Comparison of ENCODE assay signal across 9 cellular contexts in the genomic region with DNA sequence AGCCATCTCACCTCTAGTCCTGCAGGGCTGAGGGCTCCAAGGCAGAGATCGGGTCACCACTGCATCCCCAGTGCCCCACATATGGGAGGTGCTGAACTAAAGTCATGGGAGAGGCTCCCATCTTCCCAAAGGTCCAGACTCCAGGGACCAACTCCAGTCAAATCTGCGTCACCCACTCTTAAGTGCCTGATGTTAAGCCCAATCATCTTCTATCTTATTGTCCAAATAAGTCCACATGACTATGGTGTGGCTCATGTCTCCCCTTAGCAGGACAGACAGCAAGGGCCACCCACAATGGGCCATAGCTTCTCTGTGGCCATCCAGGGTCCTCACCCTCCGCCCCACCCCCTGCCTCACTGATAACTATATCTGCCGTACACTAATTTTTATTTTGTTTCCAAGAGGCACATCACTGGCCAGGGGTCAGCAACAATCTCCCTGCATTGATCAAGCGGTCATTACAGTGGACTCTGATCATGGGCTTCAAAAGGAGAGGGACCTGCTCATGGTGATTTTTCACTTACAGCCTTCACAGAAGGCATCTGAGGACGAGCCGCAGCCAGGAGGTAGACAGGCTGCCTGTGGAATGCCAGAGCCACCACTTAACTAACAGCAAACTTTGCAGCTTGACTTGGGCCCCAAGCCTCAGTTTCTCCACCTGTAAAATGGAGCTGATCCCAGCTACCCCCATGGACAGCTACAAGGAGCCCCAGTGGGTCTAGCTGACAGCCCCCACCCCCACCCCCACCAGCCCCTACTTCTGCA. TPM values are rescaled to one million over a fixed set of nuclear protein-coding genes. Genes with fewer than 3 reads are reported as not detected.
DNase-seq lines count a peak whose midpoint lies in the region; ATAC-seq, FAIRE-seq and TF ChIP-seq lines count a peak whose summit lies in the region.
"Had no signal": no experiment of that assay in that cellular context is flagged by ENCODE, and none has a peak within 500 bp of the region (broad histone marks: within the 10 kb centered on the region; RNA-seq: fewer than 3 reads in every experiment).

No MANE protein-coding gene starts in this region.

- 79% methylated on average over 7 of the region's 7 CpGs for WGBS in GM12878 (ENCODE audit: insufficient coverage, insufficient replicate concordance, low lambda C conversion rate, missing lambda C conversion rate)
- WGBS in mesenchymal stem cell, result 57% methylated on average over 7 of the region's 7 CpGs
- WGBS in tibial nerve, 2 donors, result 59 to 78% methylated on average over 7 of the region's 7 CpGs

- H3K79me1 ChIP-seq in mesenchymal stem cell (replicated peaks; ENCODE audit: low read length, poor library complexity, severe bottlenecking), result no peaks in the 10 kb centered on the region

- TF ChIP-seq POLR2A in GM12878 (IDR thresholded peaks at IDR 0.05; ENCODE audit: low read depth, low read length), result 0 out of 2 replicates have a peak, but pooled peaks have one; percentile 20
- TF ChIP-seq POLR2A in tibial nerve (IDR thresholded peaks at IDR 0.05), result no peak
- TF ChIP-seq POLR2A in H54 (IDR thresholded peaks at IDR 0.05; ENCODE audit: low read depth, low read length), result no peak

- H3K9ac ChIP-seq in GM12878 (ENCODE audit: control insufficient read depth, insufficient read depth, low read length), result no peak overlapping the region
- H3K9ac ChIP-seq in mesenchymal stem cell (ENCODE audit: low read length), result peak overlapping the region; percentile 26

- H2BK15ac ChIP-seq in mesenchymal stem cell (ENCODE audit: low read depth, poor library complexity, severe bottlenecking), result no peak overlapping the region

- peak overlapping the region; percentile 37 for H4K91ac ChIP-seq in mesenchymal stem cell (ENCODE audit: low read length)

- H4K20me1 ChIP-seq in GM12878 (ENCODE audit: control insufficient read depth, insufficient read depth), result peaks cover 16% of the 10 kb centered on the region

- no peak for ATAC-seq in activated CD8-positive, alpha-beta memory T cell treated with anti-CD3 and anti-CD28 coated beads, Interleukin-2, amount 10 ng/mL, durations not matched to agents 7 days and 5 days
- ATAC-seq in GM12878 (no peak), HG03439 (IDR thresholded peaks at IDR 0.05; ENCODE audit: unreplicated experiment) (no peak)

- H3K4ac ChIP-seq in mesenchymal stem cell (ENCODE audit: low read depth in 1 of 2, low read length in 2 of 2), result peak overlapping the region; percentile 37

- CTCF ChIA-PET in activated CD8-positive, alpha-beta memory T cell treated with anti-CD3 and anti-CD28 coated beads, Interleukin-2, amount 10 ng/mL, durations not matched to agents 7 days and 5 days (lab: Charles Lee), result interaction anchor here (0.5 to 2.9 kb wide), 18 partner anchors 11 to 287 kb away, joined by 3 to 47 read pairs (median 6); a partner anchor contains a TSS
- CTCF ChIA-PET in GM12878 (lab: Yijun Ruan, JAX), result interaction anchor here (0.6 to 2.5 kb wide), 9 partner anchors 13 to 106 kb away, joined by 3 to 10 read pairs (median 4); no protein-coding TSS in a partner anchor

- H3K23ac ChIP-seq in mesenchymal stem cell (ENCODE audit: low read length in 2 of 2), result no peak overlapping the region

- no peak for TF ChIP-seq RAD21 in GM12878 (IDR thresholded peaks at IDR 0.05; ENCODE audit: insufficient read depth, low read depth, low read length)

- H3K27me3 ChIP-seq in GM12878 (replicated peaks in 1 of 2; ENCODE audit: control insufficient read depth in 2 of 2, insufficient read depth in 2 of 2, low read length in 1 of 2), result no peaks in the 10 kb centered on the region
- H3K27me3 ChIP-seq in mesenchymal stem cell (ENCODE audit: control insufficient read depth in 1 of 2, insufficient read depth in 1 of 2, low read length in 2 of 2), result no peaks in the 10 kb centered on the region
- no peaks in the 10 kb centered on the region for H3K27me3 ChIP-seq in tibial nerve

- peak overlapping the region; percentile 45 for H3K4me3 Mint-ChIP-seq in activated CD8-positive, alpha-beta memory T cell treated with anti-CD3 and anti-CD28 coated beads, Interleukin-2, amount 10 ng/mL, durations not matched to agents 7 days and 5 days

- H3K4me3 ChIP-seq in GM12878, result no peak overlapping the region
- H3K4me3 ChIP-seq in mesenchymal stem cell (ENCODE audit: insufficient read depth in 1 of 2, low read depth in 1 of 2, low read length in 2 of 2), result no peak overlapping the region
- H3K4me3 ChIP-seq in tibial nerve, result no peak overlapping the region

- TF ChIP-seq EP300 in GM12878 (IDR thresholded peaks at IDR 0.05; ENCODE audit: borderline replicate concordance in 1 of 2, control insufficient read depth in 1 of 2, low read depth in 2 of 2, low read length in 2 of 2) (no peak), tibial nerve (IDR thresholded peaks at IDR 0.05) (no peak)

- H2AK5ac ChIP-seq in mesenchymal stem cell (ENCODE audit: low read length, severe bottlenecking), result peak overlapping the region; percentile 52

- H2BK120ac ChIP-seq in mesenchymal stem cell (ENCODE audit: low read depth, low read length), result no peak overlapping the region

- intact Hi-C loops in GM12878 (cut with micrococcal nuclease; ENCODE audit: unreplicated experiment), result no loop called here

- peaks cover 95% of the 10 kb centered on the region for H3K4me1 Mint-ChIP-seq in activated CD8-positive, alpha-beta memory T cell treated with anti-CD3 and anti-CD28 coated beads, Interleukin-2, amount 10 ng/mL, durations not matched to agents 7 days and 5 days

- SMC1A ChIA-PET in GM12878 (lab: Charles Lee; ENCODE audit: uncharacterized antibody, unreplicated experiment), result interaction anchor here (0.8 to 1.8 kb wide), 20 partner anchors 7 to 91 kb away, joined by 3 to 15 read pairs (median 4); a partner anchor contains a TSS

- RAD21 ChIA-PET in GM12878 (lab: Charles Lee; ENCODE audit: unreplicated experiment), result interaction anchor here (0.7 to 1.6 kb wide), 13 partner anchors 12 to 117 kb away, joined by 3 to 10 read pairs (median 5); a partner anchor contains a TSS

- no peaks in the 10 kb centered on the region for H3K27me3 Mint-ChIP-seq in activated CD8-positive, alpha-beta memory T cell treated with anti-CD3 and anti-CD28 coated beads, Interleukin-2, amount 10 ng/mL, durations not matched to agents 7 days and 5 days

- H3K9me3 ChIP-seq in GM12878 (replicated peaks; ENCODE audit: control insufficient read depth, insufficient read depth, low read length), result no peaks in the 10 kb centered on the region
- H3K9me3 ChIP-seq in mesenchymal stem cell (ENCODE audit: control insufficient read depth, low read length), result no peaks in the 10 kb centered on the region
- no peaks in the 10 kb centered on the region for H3K9me3 ChIP-seq in tibial nerve

- H3K27ac Mint-ChIP-seq in activated CD8-positive, alpha-beta memory T cell treated with anti-CD3 and anti-CD28 coated beads, Interleukin-2, amount 10 ng/mL, durations not matched to agents 7 days and 5 days, result peak overlapping the region; percentile 85

- H3K14ac ChIP-seq in mesenchymal stem cell (ENCODE audit: low read length in 2 of 2), result peak overlapping the region in 1 of 2 experiments; percentile 49

- H2BK12ac ChIP-seq in mesenchymal stem cell (ENCODE audit: low read length in 2 of 2), result peak overlapping the region in 1 of 2 experiments; percentile 33

- peak overlapping the region; percentile 64 for H4K8ac ChIP-seq in mesenchymal stem cell (ENCODE audit: low read length)

- H3K36me3 ChIP-seq in GM12878 (ENCODE audit: control insufficient read depth in 2 of 2, insufficient read depth in 2 of 2, low read length in 1 of 2) (peaks cover 18 to 24% of the 10 kb centered on the region in 2 experiments; a peak in 3 of 4 replicates), mesenchymal stem cell (ENCODE audit: control insufficient read depth in 1 of 2, insufficient read depth in 2 of 2, low read depth in 1 of 2, low read length in 2 of 2) (peaks cover 8 to 44% of the 10 kb centered on the region in 2 experiments), tibial nerve (no peaks in the 10 kb centered on the region)

- H3K9me3 Mint-ChIP-seq in activated CD8-positive, alpha-beta memory T cell treated with anti-CD3 and anti-CD28 coated beads, Interleukin-2, amount 10 ng/mL, durations not matched to agents 7 days and 5 days (ENCODE audit: low read depth), result no peaks in the 10 kb centered on the region

- H2AFZ ChIP-seq in GM12878 (ENCODE audit: control insufficient read depth, low read depth, low read length) (no peak overlapping the region), mesenchymal stem cell (ENCODE audit: low read depth, low read length) (no peak overlapping the region)

- TF ChIP-seq CTCF in GM12878 (IDR thresholded peaks at IDR 0.05 in 2 of 3, conservative IDR thresholded peaks at IDR 0.05 in 1 of 3; ENCODE audit: control insufficient read depth in 2 of 3, extremely low read depth in 1 of 3, insufficient read depth in 1 of 3, low read depth in 3 of 3, low read length in 3 of 3), result no peak
- TF ChIP-seq CTCF in tibial nerve (IDR thresholded peaks at IDR 0.05), result no peak

- in situ Hi-C loops in GM12878 (cut with MboI), result no loop called here

- peak overlapping the region; percentile 58; the same call in 1 of the 2 replicates for H3K27ac ChIP-seq in GM12878 (ENCODE audit: control insufficient read depth, insufficient read depth)
- peak overlapping the region; percentile 90 for H3K27ac ChIP-seq in mesenchymal stem cell (ENCODE audit: low read length, poor library complexity, severe bottlenecking)
- H3K27ac ChIP-seq in tibial nerve, result peak overlapping the region; percentile 22 to 70 (median 64)

- no peak for FAIRE-seq in GM12878 (lab: Jason Lieb, UNC)
- FAIRE-seq in H54 (lab: Jason Lieb, UNC), result no peak

- H3K18ac ChIP-seq in mesenchymal stem cell (ENCODE audit: low read depth in 1 of 2, low read length in 2 of 2), result peak overlapping the region; percentile 1 to 23

- POLR2A ChIA-PET in GM12878 (lab: Charles Lee), result interaction anchor here (0.7 to 3.5 kb wide), 11 partner anchors 13 to 106 kb away, joined by 3 to 21 read pairs (median 5); a partner anchor contains a TSS

- H3K4me1 ChIP-seq in GM12878 (ENCODE audit: control insufficient read depth, insufficient read depth, low read length) (peaks cover 73% of the 10 kb centered on the region), mesenchymal stem cell (ENCODE audit: control insufficient read depth, insufficient read depth, low read depth, low read length) (peaks cover 77% of the 10 kb centered on the region), tibial nerve (peaks cover 0 to 98% (median 92%) of the 10 kb centered on the region in 4 donors)

- peaks cover 96% of the 10 kb centered on the region for H3K79me2 ChIP-seq in GM12878 (ENCODE audit: control insufficient read depth, insufficient read depth, low read length)

- peaks cover 39% of the 10 kb centered on the region for H3K36me3 Mint-ChIP-seq in activated CD8-positive, alpha-beta memory T cell treated with anti-CD3 and anti-CD28 coated beads, Interleukin-2, amount 10 ng/mL, durations not matched to agents 7 days and 5 days

- no peak overlapping the region for H2BK5ac ChIP-seq in mesenchymal stem cell (ENCODE audit: low read depth, low read length, poor library complexity, severe bottlenecking)

- no peak for DNase-seq in activated CD8-positive, alpha-beta memory T cell treated with anti-CD3 and anti-CD28 coated beads, Interleukin-2, amount 10 ng/mL, durations not matched to agents 7 days and 5 days
- DNase-seq in activated CD8-positive, alpha-beta memory T cell treated with anti-CD3 and anti-CD28 coated beads, Interleukin-2, amount 50 U/mL, for 48 hours, result no peak
- DNase-seq in GM12878 (ENCODE audit: low read depth, low spot score), result no peak
- DNase-seq in mesenchymal stem cell, result peak; percentile 64
- no peak for DNase-seq in tibial nerve (ENCODE audit: low spot score in 2 of 2)
- DNase-seq in H54 (ENCODE audit: insufficient read length, low spot score), result no peak
- DNase-seq in NCI-H526 (lab: John Stamatoyannopoulos, UW), result no peak
- DNase-seq: NCI-H446 had no signal

- no TSS peak for BruUV-seq in GM12878 (replicated peaks; lab: Mats Ljungman, UMichigan)

- H3K4me2 ChIP-seq in GM12878 (ENCODE audit: control insufficient read depth, insufficient read depth), result peak overlapping the region; percentile 64
- H3K4me2 ChIP-seq in mesenchymal stem cell (ENCODE audit: low read length, poor library complexity, severe bottlenecking), result peak overlapping the region; percentile 49

RNA-seq across cellular contexts. Expression of a gene that starts 23.3 kb away (rescaled TPM):
- 100 to 1,000 TPM; 695 to 913 TPM for total RNA-seq in activated CD8-positive, alpha-beta memory T cell treated with anti-CD3 and anti-CD28 coated beads, Interleukin-2, amount 10 ng/mL, durations not matched to agents 7 days and 5 days
- total RNA-seq in GM12878 (2013; cell fraction: nucleolus; rRNA removed), result 209 and 215 TPM in 2 replicates
- total RNA-seq in GM12878 (2014; rRNA removed) (185 and 216 TPM in 2 replicates), GM12878 (2014; rRNA removed; fragmentation: Illumina TruSeq; extraction: Trizol) (82.8 and 83.1 TPM in 2 replicates), GM12878 (2021) (497 and 525 TPM in 2 replicates), tibial nerve (100 to 1,000 TPM; 361 to 406 (median 386) TPM)
- 79.9 TPM for polyA plus RNA-seq in GM12878 (2011; ENCODE audit: low read depth)
- polyA plus RNA-seq in GM12878 (2011; rRNA removed) (42.4 and 98.6 TPM in 2 replicates), GM12878 (2014; fragmentation: Illumina TruSeq; extraction: Trizol) (123 and 125 TPM in 2 replicates), GM12878 (2014; fragmentation: Nextera tagmentation; extraction: Ambion mirVana) (1 to 10 TPM; 5.1 to 8.1 TPM), GM12878 (2014; rRNA removed) (165 and 198 TPM in 2 replicates), GM12878 (2016; fragmentation: Nextera tagmentation; extraction: Ambion mirVana) (100 to 1,000 TPM; 228 to 236 TPM)
- 51.0 and 59.8 TPM in 2 replicates for polyA plus RNA-seq in GM12878 (2011; cell fraction: cytosol; rRNA removed)
- polyA plus RNA-seq in GM12878 (2011; cell fraction: nucleus; rRNA removed), result 91.7 and 127 TPM in 2 replicates
- 154 and 166 TPM in 2 replicates for polyA plus RNA-seq in GM12878 (2012)
- polyA minus RNA-seq in GM12878 (2011; rRNA and poly(A)+ RNA removed), result 168 and 298 TPM in 2 replicates
- polyA minus RNA-seq in GM12878 (2011; cell fraction: cytosol; rRNA and poly(A)+ RNA removed), result 91.7 and 100 TPM in 2 replicates
- 54.6 and 83.0 TPM in 2 replicates for polyA minus RNA-seq in GM12878 (2011; cell fraction: nucleus; rRNA and poly(A)+ RNA removed)
- polyA plus RNA-seq in mesenchymal stem cell (2013, experiment 1 of 2), result 369 TPM
- 336 TPM for polyA plus RNA-seq in mesenchymal stem cell (2013, experiment 2 of 2)
